25 cellular contexts compared by ENCODE assay signal in the genomic region with DNA sequence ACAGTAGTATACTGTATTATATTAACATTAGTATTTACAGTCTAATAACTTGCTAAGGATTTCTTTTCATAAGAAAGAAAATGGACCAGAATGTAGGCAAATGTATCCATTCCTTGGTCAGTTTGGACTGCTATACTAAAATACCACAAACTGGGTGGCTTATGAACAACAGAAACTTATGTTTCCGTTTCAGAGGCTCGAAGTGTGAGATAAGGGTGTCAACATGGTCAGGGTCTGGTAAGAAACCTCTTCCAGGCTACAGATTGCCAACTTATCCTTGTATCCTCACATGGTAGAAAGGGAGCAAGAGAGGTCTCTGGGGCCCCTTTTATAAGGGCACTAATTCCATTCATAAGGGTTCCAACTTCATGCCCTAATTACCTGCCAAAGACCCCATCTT. TPM values are rescaled to one million over a fixed set of nuclear protein-coding genes. Genes with fewer than 3 reads are reported as not detected.
"Had no signal": no experiment of that assay in that cellular context is flagged by ENCODE, and none has a peak within 500 bp of the region (broad histone marks: within the 10 kb centered on the region; RNA-seq: fewer than 3 reads in every experiment).

No MANE protein-coding gene starts in this region.

- H3K27ac ChIP-seq: RWPE1 had no signal

- H3K27me3 ChIP-seq: MG63 had no signal

- H3K36me3 ChIP-seq: MG63 had no signal

- H3K4me3 ChIP-seq: MG63 had no signal

- H3K9me3 ChIP-seq: MG63, SK-N-SH had no signal

- FAIRE-seq: HepG2 had no signal

- H3K4me2 ChIP-seq: SK-N-SH had no signal

- DNase-seq: IMR-90, Karpas-422, KG1, MG63, NCI-H1092, NCI-H1105 treated with DMSO at 0.1 percent for 48 hours, NCI-H1417 treated with DMSO at 0.1 percent for 48 hours, NCI-H146, NCI-H1694 treated with DMSO at 0.1 percent for 48 hours, NCI-H1930, NCI-H2081, NCI-H2107, NCI-H2227 treated with DMSO at 0.1 percent for 48 hours, NCI-H524, NCI-H526 treated with DMSO at 0.1 percent for 48 hours, NCI-H748 treated with DMSO at 0.1 percent for 48 hours, PC-3, SHP77, SK-N-SH had no signal

- H3K9ac ChIP-seq: SK-N-SH had no signal

- ATAC-seq: HepG2, Panc1, PC-3 had no signal

- H3K9me2 ChIP-seq: SK-N-SH had no signal

RNA-seq across cellular contexts. Expression of a gene that starts 9.2 kb away (rescaled TPM):
- total RNA-seq: HepG2, HT-29, SK-MEL-5 had no signal

RNA-seq across cellular contexts. Expression of a gene that starts 29.4 kb away (rescaled TPM):
- total RNA-seq: HepG2, HT-29, IMR-90, NCI-H460, PC-3, SK-MEL-5 had no signal
